Comparison of ENCODE assay signal across 5 cellular contexts in the genomic region with DNA sequence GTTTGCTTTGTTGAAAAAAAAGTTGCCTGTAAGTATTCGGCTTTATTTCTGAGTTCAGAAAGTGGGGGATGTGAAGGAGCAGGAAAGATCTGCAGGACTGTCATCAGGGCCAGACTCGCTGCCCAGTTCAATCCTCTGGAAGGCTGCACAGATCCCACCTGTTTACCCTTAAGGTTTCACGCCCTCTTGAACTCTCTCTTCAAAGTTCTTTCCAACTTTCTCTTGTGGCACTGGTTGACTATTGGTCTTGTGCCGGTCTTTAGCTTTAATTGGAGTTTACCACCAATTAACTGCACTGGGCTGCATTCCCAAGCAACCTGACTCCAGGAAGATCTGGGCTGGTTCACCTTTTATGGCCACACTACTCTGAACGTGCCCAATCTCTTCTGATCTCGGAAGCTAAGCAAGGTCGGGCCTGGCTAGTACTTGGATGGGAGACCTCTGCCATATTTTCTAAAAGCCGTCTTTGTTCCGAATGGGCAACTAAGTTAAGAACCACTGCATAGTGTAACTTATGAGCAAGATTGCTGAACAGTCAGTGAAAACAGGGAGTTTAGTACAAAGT.
"Had no signal": no experiment of that assay in that cellular context is flagged by ENCODE, and none has a peak within 500 bp of the region (broad histone marks: within the 10 kb centered on the region; RNA-seq: fewer than 3 reads in every experiment).

No MANE protein-coding gene starts in this region.

- DNase-seq: H7, HFFc6, KBM-7 had no signal

- ATAC-seq: GM23338, HCT116 had no signal
